ENCODE assay signal across 1 cellular context in the genomic region with DNA sequence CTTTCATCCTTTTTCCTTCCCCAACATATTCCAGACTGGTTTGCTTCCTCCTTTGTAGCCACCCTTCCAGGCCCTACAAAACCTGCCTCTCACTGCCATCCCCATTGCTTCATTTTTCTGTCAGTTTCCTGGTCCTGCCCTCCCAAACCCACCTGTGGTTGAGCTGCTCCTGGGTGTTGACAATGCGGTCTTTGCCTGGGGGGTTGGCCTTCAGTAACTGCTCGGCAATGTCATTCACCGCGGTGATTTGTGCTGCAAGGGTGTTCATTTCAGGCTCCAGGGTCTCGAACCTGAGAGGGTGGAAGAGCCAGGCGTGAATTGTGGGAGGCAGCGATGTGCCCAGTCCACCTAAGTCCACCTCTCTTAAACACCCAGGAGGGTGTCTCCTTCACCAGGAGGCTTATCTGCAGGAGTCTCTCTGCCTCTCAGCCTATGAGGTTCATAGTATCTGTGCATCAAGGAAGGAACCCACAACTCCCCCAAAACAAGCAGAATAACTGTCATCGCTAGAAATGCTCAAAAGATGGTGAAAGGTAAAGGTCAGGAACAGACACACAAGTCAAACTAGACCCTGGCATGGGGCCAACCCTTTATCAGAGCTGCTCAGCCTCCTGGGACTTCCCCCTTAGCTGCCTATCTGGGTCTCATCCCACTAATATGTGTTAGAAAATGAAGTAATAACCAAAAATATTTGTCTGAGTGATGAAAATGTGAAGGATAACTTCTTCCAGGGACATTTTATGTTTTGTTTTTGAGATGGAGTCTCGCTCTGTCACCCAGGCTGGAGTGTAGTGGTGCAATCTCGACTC.
TF ChIP-seq lines count a peak whose summit lies in the region.

No MANE protein-coding gene starts in this region.

TF ChIP-seq in HepG2, 621 proteins besides CTCF, POLR2A, EP300 and RAD21 (continued from another document):
- TF ChIP-seq, protein P1, sequence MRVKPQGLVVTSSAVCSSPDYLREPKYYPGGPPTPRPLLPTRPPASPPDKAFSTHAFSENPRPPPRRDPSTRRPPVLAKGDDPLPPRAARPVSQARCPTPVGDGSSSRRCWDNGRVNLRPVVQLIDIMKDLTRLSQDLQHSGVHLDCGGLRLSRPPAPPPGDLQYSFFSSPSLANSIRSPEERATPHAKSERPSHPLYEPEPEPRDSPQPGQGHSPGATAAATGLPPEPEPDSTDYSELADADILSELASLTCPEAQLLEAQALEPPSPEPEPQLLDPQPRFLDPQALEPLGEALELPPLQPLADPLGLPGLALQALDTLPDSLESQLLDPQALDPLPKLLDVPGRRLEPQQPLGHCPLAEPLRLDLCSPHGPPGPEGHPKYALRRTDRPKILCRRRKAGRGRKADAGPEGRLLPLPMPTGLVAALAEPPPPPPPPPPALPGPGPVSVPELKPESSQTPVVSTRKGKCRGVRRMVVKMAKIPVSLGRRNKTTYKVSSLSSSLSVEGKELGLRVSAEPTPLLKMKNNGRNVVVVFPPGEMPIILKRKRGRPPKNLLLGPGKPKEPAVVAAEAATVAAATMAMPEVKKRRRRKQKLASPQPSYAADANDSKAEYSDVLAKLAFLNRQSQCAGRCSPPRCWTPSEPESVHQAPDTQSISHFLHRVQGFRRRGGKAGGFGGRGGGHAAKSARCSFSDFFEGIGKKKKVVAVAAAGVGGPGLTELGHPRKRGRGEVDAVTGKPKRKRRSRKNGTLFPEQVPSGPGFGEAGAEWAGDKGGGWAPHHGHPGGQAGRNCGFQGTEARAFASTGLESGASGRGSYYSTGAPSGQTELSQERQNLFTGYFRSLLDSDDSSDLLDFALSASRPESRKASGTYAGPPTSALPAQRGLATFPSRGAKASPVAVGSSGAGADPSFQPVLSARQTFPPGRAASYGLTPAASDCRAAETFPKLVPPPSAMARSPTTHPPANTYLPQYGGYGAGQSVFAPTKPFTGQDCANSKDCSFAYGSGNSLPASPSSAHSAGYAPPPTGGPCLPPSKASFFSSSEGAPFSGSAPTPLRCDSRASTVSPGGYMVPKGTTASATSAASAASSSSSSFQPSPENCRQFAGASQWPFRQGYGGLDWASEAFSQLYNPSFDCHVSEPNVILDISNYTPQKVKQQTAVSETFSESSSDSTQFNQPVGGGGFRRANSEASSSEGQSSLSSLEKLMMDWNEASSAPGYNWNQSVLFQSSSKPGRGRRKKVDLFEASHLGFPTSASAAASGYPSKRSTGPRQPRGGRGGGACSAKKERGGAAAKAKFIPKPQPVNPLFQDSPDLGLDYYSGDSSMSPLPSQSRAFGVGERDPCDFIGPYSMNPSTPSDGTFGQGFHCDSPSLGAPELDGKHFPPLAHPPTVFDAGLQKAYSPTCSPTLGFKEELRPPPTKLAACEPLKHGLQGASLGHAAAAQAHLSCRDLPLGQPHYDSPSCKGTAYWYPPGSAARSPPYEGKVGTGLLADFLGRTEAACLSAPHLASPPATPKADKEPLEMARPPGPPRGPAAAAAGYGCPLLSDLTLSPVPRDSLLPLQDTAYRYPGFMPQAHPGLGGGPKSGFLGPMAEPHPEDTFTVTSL (CRISPR knock-in tag; IDR thresholded peaks at IDR 0.05; ENCODE audit: borderline replicate concordance) = no peak
- TF ChIP-seq POLR2G (IDR thresholded peaks at IDR 0.05; ENCODE audit: low read depth, low read length) = no peak
